8 cellular contexts compared by ENCODE assay signal in genomic region chr19:11293468-11294389, GRCh38. TPM values are rescaled to one million over a fixed set of nuclear protein-coding genes. Genes with fewer than 3 reads are reported as not detected.
A peak's percentile ranks its signal among the peaks of the same experiment; 100 is the strongest.
DNase-seq lines count a peak whose midpoint lies in the region; ATAC-seq and TF ChIP-seq lines count a peak whose summit lies in the region.

No MANE protein-coding gene starts in this region.

- no peaks in the 10 kb centered on the region for H3K79me2 ChIP-seq in PC-3 (ENCODE audit: low read length)

- intact Hi-C loops in PC-3 (cut with micrococcal nuclease): loop anchor here (1.0 to 5.0 kb wide), 5 partner anchors 46 to 189 kb away; partner anchors contain the start of genes CCDC159, ODAD3, PRKCSH and RAB3D

- H3K9ac ChIP-seq in PC-3 (ENCODE audit: low read length): peak overlapping the region; percentile 42; the same call in 1 of the 2 replicates

- no peaks in the 10 kb centered on the region for H3K36me3 ChIP-seq in PC-3 (ENCODE audit: low read depth, low read length)
- no peaks in the 10 kb centered on the region for H3K36me3 ChIP-seq in muscle layer of duodenum (ENCODE audit: control insufficient read depth in 1 of 2, insufficient read depth in 2 of 2, low read length in 2 of 2)

- H3F3A ChIP-seq in PC-3 (ENCODE audit: low read length, unreplicated experiment): no peaks in the 10 kb centered on the region

- peak; percentile 93 for DNase-seq in GF-D8 (lab: John Stamatoyannopoulos, UW)
- DNase-seq in Jurkat, Clone E6-1 (ENCODE audit: low read depth, low spot score): peak; percentile 54
- DNase-seq in PC-3: peak; percentile 99
- peak; percentile 83 for DNase-seq in activated T-cell treated with anti-CD3 and anti-CD28 coated beads, Interleukin-2, amount 50 U/mL, for 1 hour
- DNase-seq in stimulated activated CD8-positive, alpha-beta memory T cell treated with anti-CD3 and anti-CD28 coated beads, Interleukin-4, amount 100 ng/mL, for 48 hours: peak; percentile 92

- H3K9me2 ChIP-seq in PC-3 (replicated peaks; ENCODE audit: low read length): no peaks in the 10 kb centered on the region

- H3K27me3 ChIP-seq in PC-3 (ENCODE audit: low read length) (no peaks in the 10 kb centered on the region), muscle layer of duodenum (ENCODE audit: low read depth, low read length) (no peaks in the 10 kb centered on the region)

- H3K4me2 ChIP-seq in PC-3 (ENCODE audit: low read length): peak overlapping the region; percentile 83

- CTCF ChIA-PET in PC-3 (lab: Charles Lee): interaction anchor here (0.5 to 1.2 kb wide), 17 partner anchors 11 to 209 kb away, joined by 3 to 29 read pairs (median 8); partner anchors contain the start of genes CCDC159, EPOR, ODAD3 and RAB3D

- peak; percentile 99 for TF ChIP-seq CTCF in PC-3 (conservative IDR thresholded peaks at IDR 0.05; ENCODE audit: low read depth, low read length)

- no peaks in the 10 kb centered on the region for H4K20me1 ChIP-seq in PC-3 (ENCODE audit: low read length)

- H3K4me1 ChIP-seq in PC-3 (ENCODE audit: insufficient read depth, low read length) (peaks cover 7% of the 10 kb centered on the region), muscle layer of duodenum (ENCODE audit: control insufficient read depth in 1 of 2, insufficient read depth in 2 of 2, low read length in 2 of 2) (peaks cover 0 to 9% of the 10 kb centered on the region in 2 donors)

- no TSS peak for BruUV-seq in PC-3 (replicated peaks; lab: Mats Ljungman, UMichigan)

- ATAC-seq in PC-3 (peak; percentile 100), esophagus mucosa (peak; percentile 98), HG03439 (IDR thresholded peaks at IDR 0.05; ENCODE audit: unreplicated experiment) (no peak)

- POLR2A ChIA-PET in PC-3 (lab: Charles Lee; ENCODE audit: unreplicated experiment): interaction anchor here (0.5 to 1.0 kb wide), 3 partner anchors 36 to 149 kb away, joined by 3 to 11 read pairs (median 4); partner anchors contain the start of genes CCDC159 and TMEM205

- H3K4me3 ChIP-seq in Jurkat, Clone E6-1 (ENCODE audit: low read length): no peak overlapping the region
- H3K4me3 ChIP-seq in PC-3 (ENCODE audit: low read length) (peak overlapping the region; percentile 53), muscle layer of duodenum (ENCODE audit: low read depth in 1 of 2, low read length in 2 of 2) (peak overlapping the region; percentile 47 to 48)

- H3K27ac ChIP-seq in PC-3 (ENCODE audit: low read length): no peak overlapping the region
- no peak overlapping the region for H3K27ac ChIP-seq in muscle layer of duodenum (ENCODE audit: low read length)

- peak overlapping the region; percentile 78 for H2AFZ ChIP-seq in PC-3 (ENCODE audit: low read length)

- H3K9me3 ChIP-seq in PC-3 (ENCODE audit: low read length) (no peaks in the 10 kb centered on the region), muscle layer of duodenum (ENCODE audit: control insufficient read depth in 1 of 2, low read length in 2 of 2) (no peaks in the 10 kb centered on the region)

RNA-seq across cellular contexts. Expression of gene TSPAN16, which starts 2.2 kb away (rescaled TPM):
- polyA plus RNA-seq in Jurkat, Clone E6-1 (2012; ENCODE audit: insufficient read depth, insufficient read length): not detected
- total RNA-seq in PC-3 (2014; rRNA removed) (not detected in 2 replicates), esophagus mucosa (not detected)

RNA-seq across cellular contexts. Expression of gene DOCK6, which starts 31.4 kb away (rescaled TPM):
- 8.7 TPM for polyA plus RNA-seq in Jurkat, Clone E6-1 (2012; ENCODE audit: insufficient read depth, insufficient read length)
- total RNA-seq in PC-3 (2014; rRNA removed) (28.0 and 29.4 TPM in 2 replicates), esophagus mucosa (49.1 TPM)

RNA-seq across cellular contexts. Expression of gene RAB3D, which starts 45.7 kb away (rescaled TPM):
- 1.3 TPM for polyA plus RNA-seq in Jurkat, Clone E6-1 (2012; ENCODE audit: insufficient read depth, insufficient read length)
- total RNA-seq in PC-3 (2014; rRNA removed) (34.4 and 37.9 TPM in 2 replicates), esophagus mucosa (141 TPM)

RNA-seq across cellular contexts. Expression of gene TMEM205, which starts 52.3 kb away (rescaled TPM):
- 90.2 TPM for polyA plus RNA-seq in Jurkat, Clone E6-1 (2012; ENCODE audit: insufficient read depth, insufficient read length)
- total RNA-seq in PC-3 (2014; rRNA removed) (202 and 224 TPM in 2 replicates), esophagus mucosa (45.1 TPM)

RNA-seq across cellular contexts. Expression of gene CCDC159, which starts 52.6 kb away (rescaled TPM):
- polyA plus RNA-seq in Jurkat, Clone E6-1 (2012; ENCODE audit: insufficient read depth, insufficient read length): 30.7 TPM
- 10.3 and 14.5 TPM in 2 replicates for total RNA-seq in PC-3 (2014; rRNA removed)
- total RNA-seq in esophagus mucosa: 7.4 TPM
